Comparison of ENCODE assay signal across 21 cellular contexts in the genomic region with DNA sequence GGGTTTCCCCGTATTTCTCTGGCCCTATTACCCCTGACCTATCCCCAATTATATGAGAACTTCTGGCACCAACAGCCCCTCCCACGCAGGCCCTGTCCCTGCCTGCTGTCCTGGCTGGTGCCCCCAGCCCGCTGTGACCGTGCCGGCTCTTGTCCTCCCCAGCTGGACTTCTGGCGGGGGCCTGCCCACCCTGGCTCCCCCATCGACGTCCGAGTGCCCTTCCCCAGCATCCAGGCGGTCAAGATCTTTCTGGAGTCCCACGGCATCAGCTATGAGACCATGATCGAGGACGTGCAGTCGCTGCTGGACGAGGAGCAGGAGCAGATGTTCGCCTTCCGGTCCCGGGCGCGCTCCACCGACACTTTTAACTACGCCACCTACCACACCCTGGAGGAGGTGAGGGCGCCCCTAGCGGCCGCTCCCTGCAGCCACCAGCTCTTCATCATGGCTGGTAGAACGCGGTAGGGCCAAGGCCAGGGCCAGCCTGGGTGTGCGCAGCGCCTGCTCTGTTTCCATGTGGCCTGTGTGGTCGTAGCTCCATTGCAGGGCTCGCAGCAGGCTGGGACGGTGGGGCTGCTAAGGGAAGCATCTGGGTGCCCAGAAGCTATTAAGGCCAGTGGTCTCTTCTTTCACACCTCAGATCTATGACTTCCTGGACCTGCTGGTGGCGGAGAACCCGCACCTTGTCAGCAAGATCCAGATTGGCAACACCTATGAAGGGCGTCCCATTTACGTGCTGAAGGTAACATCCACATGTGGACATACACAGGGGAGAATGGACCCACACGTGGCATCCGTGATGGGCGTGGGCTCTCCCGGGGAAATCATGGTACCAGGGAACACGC. TPM values are rescaled to one million over a fixed set of nuclear protein-coding genes. Genes with fewer than 3 reads are reported as not detected.
DNase-seq lines count a peak whose midpoint lies in the region; ATAC-seq and TF ChIP-seq lines count a peak whose summit lies in the region.
"Had no signal": no experiment of that assay in that cellular context is flagged by ENCODE, and none has a peak within 500 bp of the region (broad histone marks: within the 10 kb centered on the region; RNA-seq: fewer than 3 reads in every experiment).

No MANE protein-coding gene starts in this region.

- H3K36me3 ChIP-seq in HCT116 (ENCODE audit: control insufficient read depth in 1 of 2, insufficient read depth in 2 of 2, low read length in 2 of 2) (no peaks in the 10 kb centered on the region), GM23248 (ENCODE audit: low read depth) (no peaks in the 10 kb centered on the region)
- H3K36me3 ChIP-seq: esophagus muscularis mucosa, heart left ventricle, tibial artery had no signal

- in situ Hi-C loops in GM23248 (cut with MboI) = no loop called here

- no peak for DNase-seq in HCT116 (ENCODE audit: low read depth, low spot score)
- DNase-seq in activated CD8-positive, alpha-beta memory T cell treated with anti-CD3 and anti-CD28 coated beads, Interleukin-2, amount 50 U/mL, for 48 hours = peak; percentile 43
- DNase-seq in iPS-NIHi11 (ENCODE audit: low spot score) = peak; percentile 53
- DNase-seq in posterior vena cava (ENCODE audit: low spot score) = peak; percentile 71
- no peak for DNase-seq in GM23248
- no peak for DNase-seq in NCI-H2171 (lab: John Stamatoyannopoulos, UW)
- no peak for DNase-seq in chondrocyte (ENCODE audit: low spot score)
- DNase-seq: activated CD4-positive, alpha-beta memory T cell treated with anti-CD3 and anti-CD28 coated beads, Interleukin-2, amount 10 ng/mL, durations not matched to agents 7 days and 5 days; CD4-positive, CD25-positive, alpha-beta regulatory T cell; KG1; NCI-H1105; NCI-H2171 treated with DMSO at 0.1 percent for 48 hours; NCI-H82; posterior cingulate gyrus had no signal

- H3K27ac ChIP-seq in HCT116 (ENCODE audit: low read depth, low read length) (no peak overlapping the region), GM23248 (no peak overlapping the region)
- H3K27ac ChIP-seq: esophagus muscularis mucosa, heart left ventricle had no signal

- H3K4me3 ChIP-seq in HCT116 (replicated peaks in 1 of 2; ENCODE audit: low read depth in 1 of 2, low read length in 2 of 2) (no peak overlapping the region), GM23248 (no peak overlapping the region)
- H3K4me3 ChIP-seq: esophagus muscularis mucosa, heart left ventricle, tibial artery had no signal

- no peak for TF ChIP-seq RAD21 in HCT116 (IDR thresholded peaks at IDR 0.05; ENCODE audit: low read depth)

- peak; percentile 69; the same call in 1 of the 2 replicates for ATAC-seq in HCT116
- ATAC-seq: stimulated activated memory B cell treated with anti-CD40 and anti-IgM and Interleukin-4, amounts not matched to agents 10 μg/mL and 1 μg/mL and 100 μg/mL, for 72 hours had no signal

- no peak overlapping the region for H3K4me2 ChIP-seq in HCT116 (ENCODE audit: low read length)
- no peak overlapping the region for H3K4me2 ChIP-seq in GM23248 (ENCODE audit: unreplicated experiment)

- RAD21 ChIA-PET in HCT116 (lab: Charles Lee; ENCODE audit: low non-redundant PET in 1 of 2, low total read pairs in 2 of 2, uncharacterized antibody in 2 of 2, unreplicated experiment in 2 of 2) = no interaction called here

- H3K9ac ChIP-seq in HCT116 (ENCODE audit: low read length) (no peak overlapping the region), GM23248 (no peak overlapping the region)

- POLR2A ChIA-PET in HCT116 (lab: Charles Lee) = interaction anchor here (0.6 kb wide), 1 partner anchor 59 kb away, joined by 4 read pairs; the partner anchor contains the start of gene CEP41

- TF ChIP-seq POLR2A in HCT116 (IDR thresholded peaks at IDR 0.05; ENCODE audit: borderline replicate concordance, extremely low read depth, insufficient read depth, insufficient read length) = no peak

- H3K9me3 Mint-ChIP-seq in chondrocyte (ENCODE audit: low read depth) = peaks cover under 1% of the 10 kb centered on the region
- H3K9me3 Mint-ChIP-seq: activated CD4-positive, alpha-beta memory T cell treated with anti-CD3 and anti-CD28 coated beads, Interleukin-2, amount 10 ng/mL, durations not matched to agents 7 days and 5 days had no signal

- no peaks in the 10 kb centered on the region for H3F3A ChIP-seq in GM23248 (ENCODE audit: insufficient read depth)

- H3K27me3 ChIP-seq in HCT116 (ENCODE audit: insufficient read depth, low read length) (no peaks in the 10 kb centered on the region), GM23248 (replicated peaks; ENCODE audit: insufficient read depth) (no peaks in the 10 kb centered on the region)
- H3K27me3 ChIP-seq: esophagus muscularis mucosa, heart left ventricle, tibial artery had no signal

- no peaks in the 10 kb centered on the region for H3K79me2 ChIP-seq in HCT116 (ENCODE audit: insufficient read depth, low read length)
- H3K79me2 ChIP-seq in GM23248 (ENCODE audit: insufficient read depth) = no peaks in the 10 kb centered on the region

- H4K20me1 ChIP-seq in HCT116 (ENCODE audit: insufficient read depth) (no peaks in the 10 kb centered on the region), GM23248 (ENCODE audit: insufficient read depth) (no peaks in the 10 kb centered on the region)

- peaks cover under 1% of the 10 kb centered on the region for H3K36me3 Mint-ChIP-seq in chondrocyte (ENCODE audit: low read depth)
- H3K36me3 Mint-ChIP-seq: CD4-positive, CD25-positive, alpha-beta regulatory T cell; stimulated activated memory B cell treated with anti-CD40 and anti-IgM and Interleukin-4, amounts not matched to agents 10 μg/mL and 1 μg/mL and 100 μg/mL, for 72 hours had no signal

- no peaks in the 10 kb centered on the region for H3K27me3 Mint-ChIP-seq in chondrocyte (ENCODE audit: low read depth)
- H3K27me3 Mint-ChIP-seq: activated CD4-positive, alpha-beta memory T cell treated with anti-CD3 and anti-CD28 coated beads, Interleukin-2, amount 10 ng/mL, durations not matched to agents 7 days and 5 days; CD4-positive, CD25-positive, alpha-beta regulatory T cell; dendritic cell treated with granulocyte-macrophage colony-stimulating factor and Interleukin-4, amounts not matched to agents 40 ng/mL and 50 ng/mL, for 4 days had no signal

- CTCF ChIA-PET in HCT116 (lab: Charles Lee) = no interaction called here

- peaks cover 18% of the 10 kb centered on the region for H3K4me1 Mint-ChIP-seq in chondrocyte (ENCODE audit: low read depth)
- H3K4me1 Mint-ChIP-seq: activated CD4-positive, alpha-beta memory T cell treated with anti-CD3 and anti-CD28 coated beads, Interleukin-2, amount 10 ng/mL, durations not matched to agents 7 days and 5 days; CD4-positive, CD25-positive, alpha-beta regulatory T cell; stimulated activated memory B cell treated with anti-CD40 and anti-IgM and Interleukin-4, amounts not matched to agents 10 μg/mL and 1 μg/mL and 100 μg/mL, for 72 hours had no signal

- H3K4me3 Mint-ChIP-seq in chondrocyte (ENCODE audit: unreplicated experiment) = no peak overlapping the region
- H3K4me3 Mint-ChIP-seq: activated CD4-positive, alpha-beta memory T cell treated with anti-CD3 and anti-CD28 coated beads, Interleukin-2, amount 10 ng/mL, durations not matched to agents 7 days and 5 days; CD4-positive, CD25-positive, alpha-beta regulatory T cell; dendritic cell treated with granulocyte-macrophage colony-stimulating factor and Interleukin-4, amounts not matched to agents 40 ng/mL and 50 ng/mL, for 4 days; stimulated activated memory B cell treated with anti-CD40 and anti-IgM and Interleukin-4, amounts not matched to agents 10 μg/mL and 1 μg/mL and 100 μg/mL, for 72 hours had no signal

- no peaks in the 10 kb centered on the region for H3K4me1 ChIP-seq in HCT116 (ENCODE audit: control insufficient read depth in 1 of 2, insufficient read depth in 2 of 2, low read length in 2 of 2)
- no peaks in the 10 kb centered on the region for H3K4me1 ChIP-seq in GM23248 (ENCODE audit: insufficient read depth)

- H3K9me3 ChIP-seq in HCT116 (ENCODE audit: control insufficient read depth in 1 of 2, insufficient read depth in 1 of 2, low read depth in 1 of 2, low read length in 2 of 2) = no peaks in the 10 kb centered on the region
- no peaks in the 10 kb centered on the region for H3K9me3 ChIP-seq in GM23248 (ENCODE audit: low read depth)
- H3K9me3 ChIP-seq: esophagus muscularis mucosa, tibial artery had no signal

- H2AFZ ChIP-seq in HCT116 (ENCODE audit: low read depth, low read length, poor library complexity, severe bottlenecking) (no peak overlapping the region), GM23248 (no peak overlapping the region)

- no TSS peak for BruUV-seq in HCT116 (replicated peaks; lab: Mats Ljungman, UMichigan)

- TF ChIP-seq CTCF in HCT116 (IDR thresholded peaks at IDR 0.05 in 2 of 3, conservative IDR thresholded peaks at IDR 0.05 in 1 of 3; ENCODE audit: borderline replicate concordance in 1 of 3, insufficient read depth in 1 of 3, low read depth in 2 of 3, low read length in 2 of 3) (peak in 2 of 3 experiments; percentile 33 to 41; a peak in 3 of 6 replicates), chondrocyte (IDR thresholded peaks at IDR 0.05) (no peak)

- H3K27ac Mint-ChIP-seq in chondrocyte (ENCODE audit: unreplicated experiment) = no peak overlapping the region
- H3K27ac Mint-ChIP-seq: activated CD4-positive, alpha-beta memory T cell treated with anti-CD3 and anti-CD28 coated beads, Interleukin-2, amount 10 ng/mL, durations not matched to agents 7 days and 5 days; CD4-positive, CD25-positive, alpha-beta regulatory T cell; dendritic cell treated with granulocyte-macrophage colony-stimulating factor and Interleukin-4, amounts not matched to agents 40 ng/mL and 50 ng/mL, for 4 days; stimulated activated memory B cell treated with anti-CD40 and anti-IgM and Interleukin-4, amounts not matched to agents 10 μg/mL and 1 μg/mL and 100 μg/mL, for 72 hours had no signal

- intact Hi-C loops in HCT116 (cut with micrococcal nuclease) = no loop called here
- intact Hi-C loops in posterior vena cava (cut with DNase I) = no loop called here

- WGBS in GM23248 (ENCODE audit: low coverage in 1 of 2, low lambda C conversion rate in 2 of 2, missing lambda C conversion rate in 2 of 2), 2 experiments = 83 to 87% methylated on average over 38 to 41 of the region's 41 CpGs

- H3K9me2 ChIP-seq in HCT116 (ENCODE audit: insufficient read depth) (no peaks in the 10 kb centered on the region), GM23248 (ENCODE audit: insufficient read depth) (no peaks in the 10 kb centered on the region)

RNA-seq across cellular contexts. Expression of gene CPA1, which starts 1.4 kb away (rescaled TPM):
- 11.9 TPM for total RNA-seq in HCT116 (2021; ENCODE audit: unreplicated experiment)
- not detected in 2 replicates for polyA plus RNA-seq in HCT116 (2012)
- total RNA-seq in posterior vena cava = 1 to 10 TPM in 1 of 2 donors, under 1 TPM in 1; 0.79 to 6.7 TPM
- total RNA-seq in GM23248 (2014; rRNA removed; shearing (Covaris generic)) = not detected in 2 replicates
- not detected in 2 replicates for polyA plus RNA-seq in GM23248 (2016; fragmentation: Nextera tagmentation; extraction: Ambion mirVana)
- total RNA-seq in chondrocyte = 0.20 TPM in 1 of 3 replicates, not detected in the others
- total RNA-seq: activated CD4-positive, alpha-beta memory T cell treated with anti-CD3 and anti-CD28 coated beads, Interleukin-2, amount 10 ng/mL, durations not matched to agents 7 days and 5 days; CD4-positive, CD25-positive, alpha-beta regulatory T cell; esophagus muscularis mucosa; kidney epithelial cell; RPMI7951 had no signal

RNA-seq across cellular contexts. Expression of gene CPA5, which starts 37.1 kb away (rescaled TPM):
- total RNA-seq in HCT116 (2021; ENCODE audit: unreplicated experiment) (not detected), posterior vena cava (not detected), chondrocyte (not detected in 3 replicates)
- polyA plus RNA-seq in HCT116 (2012) = 0.08 TPM in 1 of 2 replicates, not detected in the other
- not detected in 2 replicates for total RNA-seq in GM23248 (2014; rRNA removed; shearing (Covaris generic))
- polyA plus RNA-seq in GM23248 (2016; fragmentation: Nextera tagmentation; extraction: Ambion mirVana) = 0.23 TPM in 1 of 2 replicates, not detected in the other
- total RNA-seq: activated CD4-positive, alpha-beta memory T cell treated with anti-CD3 and anti-CD28 coated beads, Interleukin-2, amount 10 ng/mL, durations not matched to agents 7 days and 5 days; esophagus muscularis mucosa; heart left ventricle; kidney epithelial cell had no signal
- polyA plus RNA-seq: heart left ventricle had no signal

RNA-seq across cellular contexts. Expression of gene CEP41, which starts 59.1 kb away (rescaled TPM):
- total RNA-seq in HCT116 (2021; ENCODE audit: unreplicated experiment) (13.6 TPM), posterior vena cava (10 to 100 TPM in 1 of 2 donors, 1 to 10 TPM in 1; 5.0 to 11.5 TPM), chondrocyte (10.3 to 13.9 TPM (median 10.4 TPM) in 3 replicates)
- polyA plus RNA-seq in HCT116 (2012) = 5.2 and 7.5 TPM in 2 replicates
- 8.1 and 18.3 TPM in 2 replicates for total RNA-seq in GM23248 (2014; rRNA removed; shearing (Covaris generic))
- 32.3 and 33.9 TPM in 2 replicates for polyA plus RNA-seq in GM23248 (2016; fragmentation: Nextera tagmentation; extraction: Ambion mirVana)

Comparison
In these comparisons a context has a peak if more than half of its experiments do, and no peak if none do; other contexts are left out.
1. DNase-seq: peak in activated CD8-positive, alpha-beta memory T cell treated with anti-CD3 and anti-CD28 coated beads, Interleukin-2, amount 50 U/mL, for 48 hours (single experiment), iPS-NIHi11 (single experiment) and posterior vena cava (single experiment); none in HCT116 (single experiment), GM23248 (single experiment), NCI-H2171 (single experiment) and chondrocyte (single experiment).